In the genomic region with DNA sequence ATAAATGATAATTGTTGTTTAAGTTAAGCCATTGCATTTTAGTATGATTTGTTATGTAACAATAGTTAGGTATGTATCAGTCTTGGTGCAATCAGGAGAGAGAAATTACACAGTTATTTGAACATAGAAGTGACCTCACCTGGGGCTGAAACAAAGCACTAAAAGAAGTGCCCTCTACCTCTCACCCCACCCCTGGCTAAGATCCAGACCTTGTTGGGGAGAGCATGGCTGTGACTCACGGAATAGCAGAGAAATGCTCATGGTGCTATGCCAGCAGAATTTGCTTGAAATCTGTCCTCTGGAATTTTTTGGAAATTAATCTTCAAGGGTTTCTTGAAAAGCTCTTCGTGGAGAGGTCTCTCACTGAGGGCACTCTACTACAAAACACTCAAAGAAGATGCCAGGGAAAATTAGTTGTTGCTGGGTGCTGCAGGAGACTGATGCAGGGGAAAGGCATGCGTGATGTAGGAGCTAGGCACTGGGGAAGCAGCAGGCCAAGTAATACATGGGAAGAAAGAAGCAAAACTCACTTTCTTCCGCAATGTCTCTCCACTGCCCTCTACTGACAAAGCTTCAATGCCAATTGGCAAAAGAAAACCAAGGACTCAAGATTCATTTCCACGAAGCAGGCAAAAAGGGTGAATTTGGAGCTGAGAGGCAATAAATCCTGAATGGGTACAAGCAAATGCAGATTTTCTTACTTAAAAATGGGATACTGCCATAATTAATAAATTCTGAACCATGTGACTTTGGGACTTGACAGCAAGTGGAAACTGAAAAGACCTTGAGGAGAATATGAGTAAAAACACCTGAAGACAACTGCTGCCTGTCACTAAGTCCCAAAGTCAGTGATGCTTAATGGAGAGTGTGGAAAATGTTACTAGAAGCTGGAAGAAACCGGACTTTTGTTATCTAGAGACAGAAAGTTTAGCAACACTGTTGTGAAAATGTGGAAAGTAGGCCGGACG, we compare ENCODE assay signal across 9 cellular contexts.
DNase-seq lines count a peak whose midpoint lies in the region; ATAC-seq and TF ChIP-seq lines count a peak whose summit lies in the region.
"Had no signal": no experiment of that assay in that cellular context is flagged by ENCODE, and none has a peak within 500 bp of the region (broad histone marks: within the 10 kb centered on the region; RNA-seq: fewer than 3 reads in every experiment).

No MANE protein-coding gene starts in this region.

- peaks cover 3% of the 10 kb centered on the region for H3K9me3 ChIP-seq in MG63

- DNase-seq in NCI-H2227 (lab: John Stamatoyannopoulos, UW; ENCODE audit: unreplicated experiment), result peak; percentile 33
- DNase-seq in NCI-H2227 treated with DMSO at 0.1 percent for 48 hours (lab: John Stamatoyannopoulos, UW), result no peak
- peak; percentile 85 for DNase-seq in MG63
- peak; percentile 75 for DNase-seq in astrocyte of the hippocampus (ENCODE audit: low read depth, low spot score)
- no peak for DNase-seq in mesothelial cell of epicardium (ENCODE audit: low spot score in 2 of 2, unreplicated experiment in 2 of 2)
- DNase-seq in GF-D8 (lab: John Stamatoyannopoulos, UW), result no peak

- no peaks in the 10 kb centered on the region for H3K36me3 ChIP-seq in MG63

- no peaks in the 10 kb centered on the region for H3K9me3 Mint-ChIP-seq in mesothelial cell of epicardium

- ATAC-seq in GM21423 (IDR thresholded peaks at IDR 0.05; ENCODE audit: unreplicated experiment) (no peak), HG03439 (IDR thresholded peaks at IDR 0.05; ENCODE audit: unreplicated experiment) (no peak)

- H3K4me3 ChIP-seq in MG63, result no peak overlapping the region

- peaks cover 10% of the 10 kb centered on the region; the same call in 1 of the 2 replicates for H3K27me3 ChIP-seq in MG63

- peaks cover 4% of the 10 kb centered on the region for H3K27me3 Mint-ChIP-seq in mesothelial cell of epicardium (ENCODE audit: low read depth)

- H3K4me1 Mint-ChIP-seq in mesothelial cell of epicardium, result peaks cover 16% of the 10 kb centered on the region

- H3K27ac Mint-ChIP-seq in mesothelial cell of epicardium, result peak overlapping the region; percentile 15
- H3K27ac Mint-ChIP-seq: CD8-positive, alpha-beta memory T cell had no signal

- H3K4me3 Mint-ChIP-seq in mesothelial cell of epicardium, result no peak overlapping the region
- H3K4me3 Mint-ChIP-seq: CD8-positive, alpha-beta memory T cell had no signal

- no peaks in the 10 kb centered on the region for H3K36me3 Mint-ChIP-seq in mesothelial cell of epicardium
- H3K36me3 Mint-ChIP-seq: CD8-positive, alpha-beta memory T cell had no signal

- no peak for TF ChIP-seq CTCF in mesothelial cell of epicardium (IDR thresholded peaks at IDR 0.05; ENCODE audit: unreplicated experiment)

Comparison
In these comparisons a context has a peak if more than half of its experiments do, and no peak if none do; other contexts are left out.
1. DNase-seq: peak in NCI-H2227 (single experiment), MG63 (single experiment) and astrocyte of the hippocampus (single experiment); none in NCI-H2227 treated with DMSO at 0.1 percent for 48 hours (single experiment), mesothelial cell of epicardium (0 of 2) and GF-D8 (single experiment).